In the genomic region with DNA sequence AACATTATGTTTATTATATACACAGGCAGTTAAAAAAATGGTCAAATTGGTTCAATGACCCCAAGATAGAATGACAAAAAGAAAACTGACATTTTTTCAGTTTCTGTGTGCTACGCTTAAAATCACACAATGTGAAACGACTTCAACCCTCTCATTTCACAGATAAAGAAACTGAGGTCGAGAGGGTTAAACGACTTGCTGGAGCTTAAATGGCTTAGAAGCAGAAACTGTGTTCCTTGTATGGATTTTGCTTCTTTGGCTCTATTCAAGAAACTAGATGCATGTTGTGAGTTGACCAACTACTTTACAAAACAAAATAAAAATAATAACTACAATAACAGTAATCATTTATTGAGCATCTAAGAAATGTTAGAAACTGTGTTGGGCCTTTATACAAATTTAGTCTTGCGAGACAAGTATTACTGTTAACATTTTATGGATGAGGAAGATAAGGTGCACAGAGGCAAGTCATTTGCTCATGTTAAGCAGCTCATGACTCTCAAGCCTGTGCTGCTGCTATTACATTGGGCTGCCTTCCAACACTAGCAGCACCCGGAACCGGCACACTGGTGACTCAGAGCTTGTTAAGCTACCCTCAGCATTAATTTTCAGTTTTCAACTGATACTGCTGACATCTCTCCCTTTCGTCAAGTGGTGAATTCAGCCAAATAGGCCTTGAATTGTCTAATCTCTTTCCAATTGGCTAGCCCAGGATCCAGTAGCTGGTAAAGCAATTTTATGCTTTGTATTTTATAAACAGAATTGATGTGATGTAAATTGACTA, we compare ENCODE assay signal across 10 cellular contexts.
A peak's percentile ranks its signal among the peaks of the same experiment; 100 is the strongest.
DNase-seq lines count a peak whose midpoint lies in the region; ATAC-seq, FAIRE-seq and TF ChIP-seq lines count a peak whose summit lies in the region.
"Had no signal": no experiment of that assay in that cellular context is flagged by ENCODE, and none has a peak within 500 bp of the region (broad histone marks: within the 10 kb centered on the region; RNA-seq: fewer than 3 reads in every experiment).

No MANE protein-coding gene starts in this region.

- no peak overlapping the region for H2AFZ ChIP-seq in H9 (ENCODE audit: low read length)

- H4K91ac ChIP-seq in H9 (ENCODE audit: insufficient read length, low read depth, low read length) = no peak overlapping the region

- no CpG with 5 or more reads among the region's 8 CpGs for WGBS in H9 (ENCODE audit: extremely low coverage, insufficient read length, low lambda C conversion rate)

- peaks cover 2 to 9% of the 10 kb centered on the region in 2 donors for H3K9me3 Mint-ChIP-seq in activated T-cell treated with anti-CD3 and anti-CD28 coated beads, Interleukin-2, amount 50 U/mL, for 72 hours
- H3K9me3 Mint-ChIP-seq in endothelial cell (ENCODE audit: unreplicated experiment) (no peaks in the 10 kb centered on the region), H9 (no peaks in the 10 kb centered on the region)
- H3K9me3 Mint-ChIP-seq in stimulated activated memory B cell treated with anti-CD40 and anti-IgM and Interleukin-4, amounts not matched to agents 10 μg/mL and 1 μg/mL and 100 μg/mL, for 72 hours = peaks cover 8% of the 10 kb centered on the region

- H3K4me1 Mint-ChIP-seq in activated T-cell treated with anti-CD3 and anti-CD28 coated beads, Interleukin-2, amount 50 U/mL, for 72 hours (ENCODE audit: low read depth) = no peaks in the 10 kb centered on the region
- H3K4me1 Mint-ChIP-seq in endothelial cell (ENCODE audit: unreplicated experiment) = peaks cover 4% of the 10 kb centered on the region
- H3K4me1 Mint-ChIP-seq in H9 = no peaks in the 10 kb centered on the region; a peak in 1 of 4 replicates
- H3K4me1 Mint-ChIP-seq in stimulated activated memory B cell treated with anti-CD40 and anti-IgM and Interleukin-4, amounts not matched to agents 10 μg/mL and 1 μg/mL and 100 μg/mL, for 72 hours = no peaks in the 10 kb centered on the region

- H3K4me3 ChIP-seq in bronchial epithelial cell (ENCODE audit: low read depth, low read length) = no peak overlapping the region

- peak overlapping the region; percentile 75; the same call in 1 of the 2 replicates for H3K27ac ChIP-seq in C4-2B
- no peak overlapping the region for H3K27ac ChIP-seq in H9 (ENCODE audit: insufficient read length, low read depth, low read length)

- H3K9ac ChIP-seq in H9 (ENCODE audit: extremely low read depth, insufficient read length, low read length) = no peak overlapping the region

- H2BK120ac ChIP-seq in H9 (ENCODE audit: low read depth, low read length, poor library complexity, severe bottlenecking) = no peak overlapping the region

- no peak overlapping the region for H3K18ac ChIP-seq in H9 (ENCODE audit: insufficient read length, low read depth, low read length)

- H2BK15ac ChIP-seq in H9 (ENCODE audit: low read depth, low read length) = no peak overlapping the region

- no peak overlapping the region for H3K14ac ChIP-seq in H9 (ENCODE audit: insufficient read depth, low read length)

- no peak overlapping the region for H3K23ac ChIP-seq in H9 (ENCODE audit: insufficient read length, low read depth, low read length)

- H2AK5ac ChIP-seq in H9 (ENCODE audit: insufficient read length, low read length) = no peak overlapping the region

- no peaks in the 10 kb centered on the region for H3K79me1 ChIP-seq in H9 (ENCODE audit: insufficient read depth, low read depth, low read length, poor library complexity, severe bottlenecking)

- no peak overlapping the region for H3K27ac Mint-ChIP-seq in activated T-cell treated with anti-CD3 and anti-CD28 coated beads, Interleukin-2, amount 50 U/mL, for 72 hours
- H3K27ac Mint-ChIP-seq in endothelial cell (ENCODE audit: unreplicated experiment) (no peak overlapping the region), H9 (no peak overlapping the region)
- H3K27ac Mint-ChIP-seq in stimulated activated memory B cell treated with anti-CD40 and anti-IgM and Interleukin-4, amounts not matched to agents 10 μg/mL and 1 μg/mL and 100 μg/mL, for 72 hours = no peak overlapping the region

- no peak overlapping the region for H3K56ac ChIP-seq in H9 (ENCODE audit: insufficient read length, low read depth, low read length)

- no peaks in the 10 kb centered on the region for H3K36me3 ChIP-seq in bronchial epithelial cell (ENCODE audit: control insufficient read depth, insufficient read depth, low read length)

- H4K5ac ChIP-seq in H9 (ENCODE audit: insufficient read length, low read depth, low read length) = no peak overlapping the region

- no peak for FAIRE-seq in bronchial epithelial cell (lab: Jason Lieb, UNC)
- FAIRE-seq: TTC549 had no signal

- H2BK12ac ChIP-seq in H9 (ENCODE audit: insufficient read length, low read depth, low read length) = no peak overlapping the region

- TF ChIP-seq CTCF in C4-2B (conservative IDR thresholded peaks at IDR 0.05) = no peak
- TF ChIP-seq CTCF in bronchial epithelial cell (IDR thresholded peaks at IDR 0.05; ENCODE audit: insufficient read depth, low read length, severe bottlenecking) = no peak
- TF ChIP-seq CTCF in endothelial cell (IDR thresholded peaks at IDR 0.05; ENCODE audit: unreplicated experiment) = no peak
- TF ChIP-seq CTCF in H9 (conservative IDR thresholded peaks at IDR 0.05) = no peak

- H3T11ph ChIP-seq in H9 (ENCODE audit: low read length) = no peak overlapping the region

- no peaks in the 10 kb centered on the region for H3K36me3 Mint-ChIP-seq in activated T-cell treated with anti-CD3 and anti-CD28 coated beads, Interleukin-2, amount 50 U/mL, for 72 hours (ENCODE audit: insufficient read depth in 2 of 2)
- no peaks in the 10 kb centered on the region for H3K36me3 Mint-ChIP-seq in endothelial cell (ENCODE audit: low read depth, unreplicated experiment)
- H3K36me3 Mint-ChIP-seq in H9 (ENCODE audit: insufficient read depth in 1 of 3, low read depth in 3 of 3) = no peaks in the 10 kb centered on the region
- no peaks in the 10 kb centered on the region for H3K36me3 Mint-ChIP-seq in stimulated activated memory B cell treated with anti-CD40 and anti-IgM and Interleukin-4, amounts not matched to agents 10 μg/mL and 1 μg/mL and 100 μg/mL, for 72 hours

- no peak overlapping the region for H3K4me2 ChIP-seq in H9 (ENCODE audit: insufficient read depth, insufficient read length, low read length)

- H3K27me3 Mint-ChIP-seq in activated T-cell treated with anti-CD3 and anti-CD28 coated beads, Interleukin-2, amount 50 U/mL, for 72 hours (ENCODE audit: low read depth) = no peaks in the 10 kb centered on the region
- no peaks in the 10 kb centered on the region for H3K27me3 Mint-ChIP-seq in endothelial cell (ENCODE audit: unreplicated experiment)
- H3K27me3 Mint-ChIP-seq in H9 (ENCODE audit: low read depth) = no peaks in the 10 kb centered on the region
- H3K27me3 Mint-ChIP-seq in stimulated activated memory B cell treated with anti-CD40 and anti-IgM and Interleukin-4, amounts not matched to agents 10 μg/mL and 1 μg/mL and 100 μg/mL, for 72 hours = no peaks in the 10 kb centered on the region

- no peak overlapping the region for H2BK5ac ChIP-seq in H9 (ENCODE audit: insufficient read length, low read length)

- H3K79me2 ChIP-seq in H9 (ENCODE audit: insufficient read depth, low read length) = no peaks in the 10 kb centered on the region

- ATAC-seq in activated T-cell treated with anti-CD3 and anti-CD28 coated beads, Interleukin-2, amount 50 U/mL, for 72 hours (replicated peaks in 1 of 2) = no peak
- no peak for ATAC-seq in stimulated activated memory B cell treated with anti-CD40 and anti-IgM and Interleukin-4, amounts not matched to agents 10 μg/mL and 1 μg/mL and 100 μg/mL, for 72 hours

- H2BK20ac ChIP-seq in H9 (ENCODE audit: low read depth, low read length, poor library complexity, severe bottlenecking) = no peak overlapping the region

- no peak overlapping the region for H4K8ac ChIP-seq in H9 (replicated peaks; ENCODE audit: insufficient read length, low read depth, low read length)

- H3K4ac ChIP-seq in H9 (ENCODE audit: low read depth, low read length) = no peak overlapping the region

- H3K4me1 ChIP-seq in H9 (ENCODE audit: insufficient read depth, low read length) = no peaks in the 10 kb centered on the region

- DNase-seq in NCI-H1436 treated with DMSO at 0.1 percent for 48 hours (lab: John Stamatoyannopoulos, UW) (peak; percentile 98), bronchial epithelial cell (ENCODE audit: low read depth) (peak; percentile 93), middle frontal gyrus (ENCODE audit: extremely low spot score, low spot score) (peak; percentile 6), endothelial cell (ENCODE audit: low spot score) (no peak), H9 (no peak)
- no peak for DNase-seq in activated T-cell treated with anti-CD3 and anti-CD28 coated beads, Interleukin-2, amount 50 U/mL, for 72 hours
- DNase-seq: mesendoderm had no signal

- no peak overlapping the region for H3K4me3 Mint-ChIP-seq in activated T-cell treated with anti-CD3 and anti-CD28 coated beads, Interleukin-2, amount 50 U/mL, for 72 hours
- H3K4me3 Mint-ChIP-seq in endothelial cell (ENCODE audit: unreplicated experiment) (no peak overlapping the region), H9 (no peak overlapping the region)
- H3K4me3 Mint-ChIP-seq in stimulated activated memory B cell treated with anti-CD40 and anti-IgM and Interleukin-4, amounts not matched to agents 10 μg/mL and 1 μg/mL and 100 μg/mL, for 72 hours = no peak overlapping the region

- no peaks in the 10 kb centered on the region for H4K20me1 ChIP-seq in H9 (ENCODE audit: control insufficient read depth, insufficient read depth, insufficient read length)

- H3K9me3 ChIP-seq in H9 (ENCODE audit: control insufficient read depth, low read depth, low read length) = no peaks in the 10 kb centered on the region

- no peaks in the 10 kb centered on the region for H3K27me3 ChIP-seq in bronchial epithelial cell (ENCODE audit: control insufficient read depth, insufficient read depth, low read length)
- no peaks in the 10 kb centered on the region for H3K27me3 ChIP-seq in H9 (ENCODE audit: insufficient read depth, low read length)

- H3K23me2 ChIP-seq in H9 (ENCODE audit: insufficient read length, low read depth, low read length, poor library complexity, severe bottlenecking) = no peaks in the 10 kb centered on the region

Comparison
In these comparisons a context has a peak if more than half of its experiments do, and no peak if none do; other contexts are left out.
1. DNase-seq: peak in NCI-H1436 treated with DMSO at 0.1 percent for 48 hours (single experiment), bronchial epithelial cell (single experiment) and middle frontal gyrus (single experiment); none in activated T-cell treated with anti-CD3 and anti-CD28 coated beads, Interleukin-2, amount 50 U/mL, for 72 hours (0 of 2), endothelial cell (single experiment) and H9 (single experiment).